ENCODE assay signal across 24 cellular contexts in the genomic region with DNA sequence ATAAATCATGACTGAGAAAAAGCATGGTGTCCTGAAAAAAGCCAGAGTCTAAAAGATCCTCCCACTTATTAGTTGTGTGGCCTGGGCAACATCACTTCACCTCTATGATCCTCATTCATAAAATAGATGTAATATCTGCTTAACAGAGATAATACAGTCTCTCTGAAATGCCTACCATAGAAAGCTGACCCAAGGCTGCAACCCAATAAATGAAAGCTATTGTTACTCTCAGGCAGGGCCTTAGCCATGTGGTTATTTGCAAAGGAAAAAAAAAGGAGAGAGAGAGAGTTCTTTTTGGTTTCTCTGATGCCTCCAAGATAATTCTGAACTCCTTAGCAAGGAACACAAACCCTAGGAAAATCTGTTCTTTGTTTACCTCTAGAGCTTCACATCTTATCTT. TPM values are rescaled to one million over a fixed set of nuclear protein-coding genes. Genes with fewer than 3 reads are reported as not detected.
"Had no signal": no experiment of that assay in that cellular context is flagged by ENCODE, and none has a peak within 500 bp of the region (broad histone marks: within the 10 kb centered on the region; RNA-seq: fewer than 3 reads in every experiment).

No MANE protein-coding gene starts in this region.

- H3K4me3 Mint-ChIP-seq: activated CD8-positive, alpha-beta T cell treated with anti-CD3 and anti-CD28 coated beads for 36 hours; activated naive CD4-positive, alpha-beta T cell treated with anti-CD3 and anti-CD28 coated beads, Interleukin-2, amount 10 ng/mL, durations not matched to agents 7 days and 5 days; activated naive CD8-positive, alpha-beta T cell treated with anti-CD3 and anti-CD28 coated beads for 36 hours; activated T-cell treated with anti-CD3 and anti-CD28 coated beads, Interleukin-2, amount 50 U/mL, for 72 hours; T-helper 1 cell treated with Interleukin-12 subunit alpha and Interleukin-12 subunit beta and Interleukin-4 antibody, amounts not matched to agents 30 μg/mL and 1 μg/mL, for 36 hours had no signal

- H3K27me3 Mint-ChIP-seq: activated CD8-positive, alpha-beta T cell treated with anti-CD3 and anti-CD28 coated beads for 36 hours; activated naive CD4-positive, alpha-beta T cell treated with anti-CD3 and anti-CD28 coated beads, Interleukin-2, amount 10 ng/mL, durations not matched to agents 7 days and 5 days had no signal

- H3K4me3 ChIP-seq: breast epithelium, MG63 had no signal

- ATAC-seq: activated CD4-positive, CD25-positive, alpha-beta regulatory T cell treated with anti-CD3 and anti-CD28 coated beads, Interleukin-2, amount 50 U/mL, for 24 hours; activated CD8-positive, alpha-beta T cell treated with anti-CD3 and anti-CD28 coated beads for 36 hours; activated T-cell treated with anti-CD3 and anti-CD28 coated beads, Interleukin-2, amount 50 U/mL, for 72 hours had no signal

- H3K27me3 ChIP-seq: breast epithelium, MG63 had no signal

- H3K4me1 Mint-ChIP-seq: activated naive CD4-positive, alpha-beta T cell treated with anti-CD3 and anti-CD28 coated beads, Interleukin-2, amount 10 ng/mL, durations not matched to agents 7 days and 5 days; activated naive CD8-positive, alpha-beta T cell treated with anti-CD3 and anti-CD28 coated beads for 36 hours had no signal

- DNase-seq: activated CD4-positive, alpha-beta T cell treated with anti-CD3 and anti-CD28 coated beads for 4 hours; activated CD8-positive, alpha-beta memory T cell treated with anti-CD3 and anti-CD28 coated beads, Interleukin-2, amount 50 U/mL, for 4 hours; activated CD8-positive, alpha-beta T cell treated with anti-CD3 and anti-CD28 coated beads for 36 hours; activated gamma-delta T cell treated with Interleukin-2 at 50 U/mL for 16 hours; activated naive CD4-positive, alpha-beta T cell treated with anti-CD3 and anti-CD28 coated beads, Interleukin-2, amount 10 ng/mL, durations not matched to agents 7 days and 5 days; activated naive CD8-positive, alpha-beta T cell treated with anti-CD3 and anti-CD28 coated beads for 36 hours; activated T-cell treated with anti-CD3 and anti-CD28 coated beads, Interleukin-2, amount 50 U/mL, for 72 hours; anterior cingulate cortex; MG63; MV-4-11; NCI-H1092 treated with DMSO at 0.1 percent for 48 hours; NCI-H1436; NCI-H1694 treated with DMSO at 0.1 percent for 48 hours; NCI-H2029 treated with DMSO at 0.1 percent for 48 hours; NCI-H345; NCI-H510A; NCI-H526 treated with DMSO at 0.1 percent for 48 hours; NCI-H82; SIG-M5 had no signal

- H3K4me1 ChIP-seq: breast epithelium had no signal

- H3K9me3 Mint-ChIP-seq: activated CD8-positive, alpha-beta T cell treated with anti-CD3 and anti-CD28 coated beads for 36 hours; activated naive CD4-positive, alpha-beta T cell treated with anti-CD3 and anti-CD28 coated beads, Interleukin-2, amount 10 ng/mL, durations not matched to agents 7 days and 5 days; activated naive CD8-positive, alpha-beta T cell treated with anti-CD3 and anti-CD28 coated beads for 36 hours; activated T-cell treated with anti-CD3 and anti-CD28 coated beads, Interleukin-2, amount 50 U/mL, for 72 hours; activated T-helper 2 cell treated with anti-CD3 and anti-CD28 coated beads, Interferon-gamma antibody, Interleukin-2, Interleukin-4, amounts not matched to agents 10 μg/mL and 5 μg/mL and 100 μg/mL, durations not matched to agents 14 hours and 24 hours and 36 hours; T-helper 1 cell treated with Interleukin-12 subunit alpha and Interleukin-12 subunit beta and Interleukin-4 antibody, amounts not matched to agents 30 μg/mL and 1 μg/mL, for 36 hours had no signal

- H3K27ac Mint-ChIP-seq: activated CD8-positive, alpha-beta T cell treated with anti-CD3 and anti-CD28 coated beads for 36 hours; activated naive CD4-positive, alpha-beta T cell treated with anti-CD3 and anti-CD28 coated beads, Interleukin-2, amount 10 ng/mL, durations not matched to agents 7 days and 5 days; activated naive CD8-positive, alpha-beta T cell treated with anti-CD3 and anti-CD28 coated beads for 36 hours; activated T-cell treated with anti-CD3 and anti-CD28 coated beads, Interleukin-2, amount 50 U/mL, for 72 hours; activated T-helper 2 cell treated with anti-CD3 and anti-CD28 coated beads, Interferon-gamma antibody, Interleukin-2, Interleukin-4, amounts not matched to agents 10 μg/mL and 5 μg/mL and 100 μg/mL, durations not matched to agents 14 hours and 24 hours and 36 hours; T-helper 1 cell treated with Interleukin-12 subunit alpha and Interleukin-12 subunit beta and Interleukin-4 antibody, amounts not matched to agents 30 μg/mL and 1 μg/mL, for 36 hours had no signal

- H3K27ac ChIP-seq: breast epithelium had no signal

- H3K36me3 Mint-ChIP-seq: activated naive CD4-positive, alpha-beta T cell treated with anti-CD3 and anti-CD28 coated beads, Interleukin-2, amount 10 ng/mL, durations not matched to agents 7 days and 5 days; activated naive CD8-positive, alpha-beta T cell treated with anti-CD3 and anti-CD28 coated beads for 36 hours had no signal

- H3K9me3 ChIP-seq: breast epithelium, MG63 had no signal

RNA-seq across cellular contexts. Expression of a gene that starts 7.9 kb away (rescaled TPM):
- total RNA-seq: activated CD8-positive, alpha-beta T cell treated with anti-CD3 and anti-CD28 coated beads for 36 hours; activated T-cell treated with anti-CD3 and anti-CD28 coated beads, Interleukin-2, amount 50 U/mL, for 72 hours; activated T-helper 2 cell treated with anti-CD3 and anti-CD28 coated beads, Interferon-gamma antibody, Interleukin-2, Interleukin-4, amounts not matched to agents 10 μg/mL and 5 μg/mL and 100 μg/mL, durations not matched to agents 14 hours and 24 hours and 36 hours; OCI-LY7 had no signal
